ENCODE assay signal across 26 cellular contexts in genomic region chr16:4381935-4382794, GRCh38. TPM values are rescaled to one million over a fixed set of nuclear protein-coding genes. Genes with fewer than 3 reads are reported as not detected.
DNase-seq lines count a peak whose midpoint lies in the region; ATAC-seq, FAIRE-seq and TF ChIP-seq lines count a peak whose summit lies in the region.
"Had no signal": no experiment of that assay in that cellular context is flagged by ENCODE, and none has a peak within 500 bp of the region (broad histone marks: within the 10 kb centered on the region; RNA-seq: fewer than 3 reads in every experiment).

No MANE protein-coding gene starts in this region.

- peak overlapping the region; percentile 80 for H3K27ac Mint-ChIP-seq in CD4-positive, alpha-beta T cell
- H3K27ac Mint-ChIP-seq in IgD-negative memory B cell (peak overlapping the region in 2 of 3 donors; percentile 87), WTC11 (no peak overlapping the region)
- H3K27ac Mint-ChIP-seq: activated CD8-positive, alpha-beta T cell treated with anti-CD3 and anti-CD28 coated beads, Interleukin-2, amount 10 ng/mL, durations not matched to agents 7 days and 5 days had no signal

- H2BK120ac ChIP-seq in H1 (replicated peaks; ENCODE audit: low read depth, low read length), result no peak overlapping the region

- H3K79me1 ChIP-seq in H1 (ENCODE audit: low read depth, low read length), result 0 out of 2 replicates have a peak, but pooled peaks cover 3% of the 10 kb centered on the region

- no peak overlapping the region for H3K23ac ChIP-seq in H1 (ENCODE audit: insufficient read length)

- H4K8ac ChIP-seq in H1 (ENCODE audit: extremely low read depth, insufficient read depth, low read length), result no peak overlapping the region

- H2BK20ac ChIP-seq in H1 (ENCODE audit: low read length), result no peak overlapping the region

- FAIRE-seq in H1 (lab: Jason Lieb, UNC), result no peak
- FAIRE-seq: bronchial epithelial cell, GM18507, keratinocyte had no signal

- no peaks in the 10 kb centered on the region for H3K27me3 ChIP-seq in CD4-positive, alpha-beta T cell (ENCODE audit: control insufficient read depth, insufficient read depth, low read length)
- H3K27me3 ChIP-seq in H1 (replicated peaks in 1 of 4; ENCODE audit: control insufficient read depth in 3 of 4, extremely low read depth in 1 of 4, insufficient read depth in 3 of 4, low read length in 3 of 4), result no peaks in the 10 kb centered on the region
- H3K27me3 ChIP-seq in skeletal muscle tissue (ENCODE audit: control insufficient read depth in 3 of 3, insufficient read depth in 3 of 3, low read length in 3 of 3), result no peaks in the 10 kb centered on the region
- H3K27me3 ChIP-seq: foreskin keratinocyte had no signal

- peaks cover 81% of the 10 kb centered on the region for H3K36me3 Mint-ChIP-seq in CD4-positive, alpha-beta T cell (ENCODE audit: low read depth)
- H3K36me3 Mint-ChIP-seq in IgD-negative memory B cell (peaks cover 9% of the 10 kb centered on the region), WTC11 (no peaks in the 10 kb centered on the region)

- H3K9ac ChIP-seq in H1 (replicated peaks in 1 of 4; ENCODE audit: extremely low read depth in 1 of 4, low read depth in 3 of 4, low read length in 3 of 4), result no peak overlapping the region
- H3K9ac ChIP-seq in skeletal muscle tissue (ENCODE audit: low read depth in 1 of 3, low read length in 3 of 3), result peak overlapping the region in 2 of 3 donors; percentile 45 to 66

- H3K36me3 ChIP-seq in H1 (ENCODE audit: control insufficient read depth in 2 of 4, insufficient read depth in 4 of 4, low read length in 3 of 4) (peaks cover 0 to 18% (median 2%) of the 10 kb centered on the region in 4 experiments; a peak in 4 of 8 replicates), skeletal muscle tissue (ENCODE audit: control insufficient read depth in 3 of 3, insufficient read depth in 3 of 3, low read length in 3 of 3) (peaks cover 0 to 15% (median 3%) of the 10 kb centered on the region in 3 donors)

- H3K9me3 ChIP-seq in CD4-positive, alpha-beta T cell (ENCODE audit: control insufficient read depth, low read length), result no peaks in the 10 kb centered on the region
- H3K9me3 ChIP-seq in H1 (ENCODE audit: insufficient read depth in 2 of 2, low read depth in 1 of 2, low read length in 1 of 2), result no peaks in the 10 kb centered on the region
- no peaks in the 10 kb centered on the region for H3K9me3 ChIP-seq in skeletal muscle tissue (ENCODE audit: control insufficient read depth in 3 of 3, low read length in 3 of 3)

- no peak for DNase-seq in CD4-positive, alpha-beta T cell
- DNase-seq in H1 (ENCODE audit: low read depth in 1 of 2, low spot score in 2 of 2), result no peak
- DNase-seq in iPS-NIHi11 (ENCODE audit: low spot score), result no peak
- no peak for DNase-seq in activated CD8-positive, alpha-beta memory T cell treated with anti-CD3 and anti-CD28 coated beads, Interleukin-2, amount 50 U/mL, for 48 hours
- no peak for DNase-seq in WTC11 (ENCODE audit: low spot score)
- DNase-seq: activated CD8-positive, alpha-beta T cell treated with anti-CD3 and anti-CD28 coated beads, Interleukin-2, amount 10 ng/mL, durations not matched to agents 7 days and 5 days; activated naive CD4-positive, alpha-beta T cell; activated T-cell treated with anti-CD3 and anti-CD28 coated beads, Interleukin-2, amount 50 U/mL, for 1 hour; CD4-positive, alpha-beta memory T cell; DMS153; foreskin keratinocyte; HCEC 1CT; KG1; NCI-H187 treated with DMSO at 0.1 percent for 48 hours; NCI-H2227 treated with DMSO at 0.1 percent for 48 hours; NCI-H748 treated with DMSO at 0.1 percent for 48 hours; stimulated activated CD8-positive, alpha-beta memory T cell treated with anti-CD3 and anti-CD28 coated beads, Interleukin-4, amount 100 ng/mL, for 48 hours; T1000 had no signal

- H2BK12ac ChIP-seq in H1 (ENCODE audit: low read depth, low read length), result no peak overlapping the region; the same call in 1 of the 2 replicates

- no peak overlapping the region for H3K14ac ChIP-seq in H1 (ENCODE audit: insufficient read length)

- CTCF ChIA-PET in CD4-positive, alpha-beta T cell (lab: Charles Lee), result interaction anchor here (1.0 kb wide), 1 partner anchor 20 kb away, joined by 3 read pairs; no protein-coding TSS in a partner anchor
- CTCF ChIA-PET in H1 (lab: Charles Lee; ENCODE audit: partially characterized antibody), result interaction anchor here (1.0 to 24.8 kb wide), 7 partner anchors 9 to 120 kb away, joined by 3 to 659 read pairs (median 5); no protein-coding TSS in a partner anchor
- CTCF ChIA-PET in WTC11 (lab: Charles Lee), result interaction anchor here (1.0 to 11.7 kb wide), 7 partner anchors 9 to 728 kb away, joined by 3 to 273 read pairs (median 5); partner anchors contain the start of gene DNASE1

- no peak overlapping the region for H4K91ac ChIP-seq in H1 (replicated peaks; ENCODE audit: insufficient read length, low read length)

- no peak overlapping the region for H3K4ac ChIP-seq in H1 (replicated peaks; ENCODE audit: insufficient read length, low read depth, low read length)

- H3K27me3 Mint-ChIP-seq in CD4-positive, alpha-beta T cell, result no peaks in the 10 kb centered on the region
- H3K27me3 Mint-ChIP-seq in IgD-negative memory B cell (no peaks in the 10 kb centered on the region), WTC11 (ENCODE audit: low read depth) (no peaks in the 10 kb centered on the region)
- H3K27me3 Mint-ChIP-seq: CD4-positive, alpha-beta memory T cell had no signal

- no peak overlapping the region for H3K27ac ChIP-seq in CD4-positive, alpha-beta T cell (ENCODE audit: low read depth, low read length)
- no peak overlapping the region; the same call in 1 of the 2 replicates for H3K27ac ChIP-seq in H1 (ENCODE audit: low read depth, low read length)
- peak overlapping the region; percentile 44 for H3K27ac ChIP-seq in skeletal muscle tissue (ENCODE audit: low read depth, low read length)
- H3K27ac ChIP-seq: epithelial cell of prostate, foreskin keratinocyte had no signal

- peak overlapping the region; percentile 56 for H3K4me3 Mint-ChIP-seq in CD4-positive, alpha-beta T cell
- H3K4me3 Mint-ChIP-seq in IgD-negative memory B cell (peak overlapping the region in 1 of 4 donors; percentile 28), WTC11 (no peak overlapping the region)
- H3K4me3 Mint-ChIP-seq: activated CD8-positive, alpha-beta T cell treated with anti-CD3 and anti-CD28 coated beads, Interleukin-2, amount 10 ng/mL, durations not matched to agents 7 days and 5 days; CD4-positive, alpha-beta memory T cell had no signal

- intact Hi-C loops in CD4-positive, alpha-beta T cell (cut with DNase I, micrococcal nuclease), result no loop called here

- H2BK5ac ChIP-seq in H1 (ENCODE audit: low read depth, low read length), result peak overlapping the region; percentile 60; the same call in 1 of the 2 replicates

- 95% methylated on average over 47 of the region's 55 CpGs; no CpG with 5 or more reads in 1 of the 2 experiments for WGBS in H1 (ENCODE audit: extremely low coverage in 1 of 2, insufficient coverage in 1 of 2, insufficient read length in 1 of 2, insufficient replicate concordance in 2 of 2, low coverage in 1 of 2, low lambda C conversion rate in 2 of 2, missing lambda C conversion rate in 1 of 2), 2 experiments

- peaks cover 0 to 22% (median 19%) of the 10 kb centered on the region in 4 experiments; a peak in 5 of 7 replicates for H3K4me1 ChIP-seq in H1 (replicated peaks in 1 of 4; ENCODE audit: control insufficient read depth in 3 of 4, insufficient read depth in 4 of 4, low read length in 3 of 4)
- H3K4me1 ChIP-seq in skeletal muscle tissue (ENCODE audit: control insufficient read depth in 3 of 3, insufficient read depth in 3 of 3, low read length in 3 of 3), result peaks cover 37 to 54% (median 49%) of the 10 kb centered on the region in 3 donors
- H3K4me1 ChIP-seq: foreskin keratinocyte had no signal

- H2BK15ac ChIP-seq in H1 (ENCODE audit: low read length), result no peak overlapping the region

- TF ChIP-seq RAD21 in H1 (IDR thresholded peaks at IDR 0.05 in 1 of 2, conservative IDR thresholded peaks at IDR 0.05 in 1 of 2; ENCODE audit: low read depth in 2 of 2, low read length in 2 of 2), result no peak

- no peak for TF ChIP-seq CTCF in CD4-positive, alpha-beta T cell (IDR thresholded peaks at IDR 0.05)
- TF ChIP-seq CTCF in H1 (IDR thresholded peaks at IDR 0.05; ENCODE audit: control extremely low read depth in 1 of 3, insufficient read depth in 1 of 3, low read depth in 1 of 3, low read length in 3 of 3), result no peak
- TF ChIP-seq CTCF in WTC11 (IDR thresholded peaks at IDR 0.05), result no peak

- peaks cover 8% of the 10 kb centered on the region for H3K4me1 Mint-ChIP-seq in CD4-positive, alpha-beta T cell (ENCODE audit: low read depth)
- no peaks in the 10 kb centered on the region for H3K4me1 Mint-ChIP-seq in IgD-negative memory B cell
- peaks cover 20% of the 10 kb centered on the region for H3K4me1 Mint-ChIP-seq in WTC11

- peak; percentile 2 for ATAC-seq in CD4-positive, alpha-beta T cell (ENCODE audit: poor library complexity)
- ATAC-seq in HG03469 (IDR thresholded peaks at IDR 0.05; ENCODE audit: unreplicated experiment), result no peak
- ATAC-seq in WTC11, result no peak
- ATAC-seq: activated CD8-positive, alpha-beta T cell treated with anti-CD3 and anti-CD28 coated beads, Interleukin-2, amount 10 ng/mL, durations not matched to agents 7 days and 5 days; foreskin keratinocyte; sciatic nerve had no signal

- H3K4me3 ChIP-seq in H1 (ENCODE audit: extremely low read depth in 1 of 4, insufficient read depth in 2 of 4, low read depth in 3 of 4, low read length in 4 of 4), result no peak overlapping the region
- peak overlapping the region in 2 of 3 donors; percentile 36 to 49 for H3K4me3 ChIP-seq in skeletal muscle tissue (ENCODE audit: low read length in 3 of 3)

- no peaks in the 10 kb centered on the region for H3K9me3 Mint-ChIP-seq in CD4-positive, alpha-beta T cell
- H3K9me3 Mint-ChIP-seq in IgD-negative memory B cell, result no peaks in the 10 kb centered on the region
- H3K9me3 Mint-ChIP-seq in WTC11, result no peaks in the 10 kb centered on the region

- no peak overlapping the region for H2AFZ ChIP-seq in H1 (ENCODE audit: low read length)

- H3K23me2 ChIP-seq in H1 (ENCODE audit: low read depth, low read length), result no peaks in the 10 kb centered on the region

- POLR2A ChIA-PET in CD4-positive, alpha-beta T cell (lab: Charles Lee), result no interaction called here
- POLR2A ChIA-PET in H1 (lab: Charles Lee; ENCODE audit: partially characterized antibody) (interaction anchor here (0.9 to 11.9 kb wide), 9 partner anchors 4 to 44 kb away, joined by 3 to 223 read pairs (median 5); partner anchors contain the start of gene VASN), WTC11 (lab: Charles Lee) (interaction anchor here (0.6 to 1.5 kb wide), 3 partner anchors 9 to 11 kb away, joined by 3 read pairs; no protein-coding TSS in a partner anchor)

- no peak overlapping the region for H3K4me2 ChIP-seq in H1 (ENCODE audit: insufficient read depth in 1 of 2, low read depth in 2 of 2, low read length in 2 of 2)

- TF ChIP-seq POLR2A in H1 (IDR thresholded peaks at IDR 0.05; ENCODE audit: control extremely low read depth in 1 of 2, low read depth in 2 of 2, low read length in 2 of 2), result no peak

- H3K18ac ChIP-seq in H1 (ENCODE audit: extremely low read depth, low read length), result no peak overlapping the region

- H2AK5ac ChIP-seq in H1 (ENCODE audit: low read depth, low read length), result no peak overlapping the region

- H3K79me2 ChIP-seq in H1 (ENCODE audit: control insufficient read depth in 1 of 2, insufficient read depth in 2 of 2, low read length in 2 of 2), result no peaks in the 10 kb centered on the region; a peak in 1 of 4 replicates

- peaks cover 5 to 18% of the 10 kb centered on the region in 2 experiments for H4K20me1 ChIP-seq in H1 (replicated peaks in 1 of 2; ENCODE audit: control insufficient read depth in 1 of 2, insufficient read depth in 2 of 2, low read length in 2 of 2)

- no peak for TF ChIP-seq EP300 in H1 (IDR thresholded peaks at IDR 0.05; ENCODE audit: borderline replicate concordance in 1 of 2, low read depth in 2 of 2, low read length in 2 of 2)

- no peak overlapping the region for H4K5ac ChIP-seq in H1 (ENCODE audit: insufficient read length, low read depth, low read length)

- no peak overlapping the region for H3K56ac ChIP-seq in H1 (replicated peaks; ENCODE audit: insufficient read length, low read depth, low read length)

RNA-seq across cellular contexts. Expression of gene VASN, which starts 10.5 kb away (rescaled TPM):
- total RNA-seq in CD4-positive, alpha-beta T cell, result under 1 TPM; 0.70 to 0.77 TPM
- polyA plus RNA-seq in IgD-negative memory B cell (0.45 TPM), H1 (2011; rRNA removed) (11.3 and 25.2 TPM in 2 replicates)
- 9.6 and 10.1 TPM in 2 replicates for total RNA-seq in H1 (2021; fragmentation: NEBNext Ultra II Directional; extraction: Animal tissue kit (Norgen Biotek cat#: 25700))
- polyA plus RNA-seq in H1 (2011; cell fraction: cytosol; rRNA removed), result 7.2 TPM
- 15.2 TPM for polyA plus RNA-seq in H1 (2011; cell fraction: nucleus; rRNA removed)
- 3.4 to 8.6 TPM (median 7.8 TPM) in 4 replicates for polyA plus RNA-seq in H1 (2012, experiment 1 of 2)
- 6.1 TPM for polyA plus RNA-seq in H1 (2012, experiment 2 of 2)
- polyA plus RNA-seq in H1 (2013, experiment 1 of 2), result 16.7 TPM
- polyA plus RNA-seq in H1 (2013, experiment 2 of 2), result 14.5 TPM
- polyA minus RNA-seq in H1 (2011; rRNA and poly(A)+ RNA removed), result 3.4 and 4.5 TPM in 2 replicates
- polyA minus RNA-seq in H1 (2011; cell fraction: cytosol; rRNA and poly(A)+ RNA removed), result 11.4 TPM
- 22.5 TPM for polyA minus RNA-seq in H1 (2011; cell fraction: nucleus; rRNA and poly(A)+ RNA removed)
- total RNA-seq in skeletal muscle tissue (13.0 TPM), WTC11 (2021) (8.0 to 9.1 TPM (median 8.3 TPM) in 3 replicates)
- total RNA-seq: activated CD8-positive, alpha-beta T cell treated with anti-CD3 and anti-CD28 coated beads, Interleukin-2, amount 10 ng/mL, durations not matched to agents 7 days and 5 days had no signal

RNA-seq across cellular contexts. Expression of gene PAM16, which starts 31.0 kb away (rescaled TPM):
- 10 to 100 TPM; 24.9 to 26.8 TPM for total RNA-seq in CD4-positive, alpha-beta T cell
- polyA plus RNA-seq in IgD-negative memory B cell (40.4 TPM), H1 (2011; rRNA removed) (198 and 228 TPM in 2 replicates)
- total RNA-seq in H1 (2021; fragmentation: NEBNext Ultra II Directional; extraction: Animal tissue kit (Norgen Biotek cat#: 25700)), result 78.3 and 84.4 TPM in 2 replicates
- polyA plus RNA-seq in H1 (2011; cell fraction: cytosol; rRNA removed), result 154 TPM
- 131 TPM for polyA plus RNA-seq in H1 (2011; cell fraction: nucleus; rRNA removed)
- polyA plus RNA-seq in H1 (2012, experiment 1 of 2), result 57.3 to 96.0 TPM (median 90.9 TPM) in 4 replicates
- polyA plus RNA-seq in H1 (2012, experiment 2 of 2), result 222 TPM
- polyA plus RNA-seq in H1 (2013, experiment 1 of 2), result 161 TPM
- 151 TPM for polyA plus RNA-seq in H1 (2013, experiment 2 of 2)
- 12.3 and 15.6 TPM in 2 replicates for polyA minus RNA-seq in H1 (2011; rRNA and poly(A)+ RNA removed)
- polyA minus RNA-seq in H1 (2011; cell fraction: cytosol; rRNA and poly(A)+ RNA removed), result 31.5 TPM
- 32.7 TPM for polyA minus RNA-seq in H1 (2011; cell fraction: nucleus; rRNA and poly(A)+ RNA removed)
- total RNA-seq in skeletal muscle tissue (32.9 TPM), WTC11 (2021) (87.2 to 93.7 TPM (median 88.9 TPM) in 3 replicates)

RNA-seq across cellular contexts. Expression of gene CORO7, which starts 34.2 kb away (rescaled TPM):
- 100 to 1,000 TPM; 801 to 805 TPM for total RNA-seq in CD4-positive, alpha-beta T cell
- 108 TPM for polyA plus RNA-seq in IgD-negative memory B cell
- total RNA-seq in H1 (2021; fragmentation: NEBNext Ultra II Directional; extraction: Animal tissue kit (Norgen Biotek cat#: 25700)), result 25.8 and 29.8 TPM in 2 replicates
- 25.2 and 45.7 TPM in 2 replicates for polyA plus RNA-seq in H1 (2011; rRNA removed)
- polyA plus RNA-seq in H1 (2011; cell fraction: cytosol; rRNA removed), result 17.6 TPM
- 150 TPM for polyA plus RNA-seq in H1 (2011; cell fraction: nucleus; rRNA removed)
- 11.3 to 25.2 TPM (median 22.8 TPM) in 4 replicates for polyA plus RNA-seq in H1 (2012, experiment 1 of 2)
- 17.0 TPM for polyA plus RNA-seq in H1 (2012, experiment 2 of 2)
- polyA plus RNA-seq in H1 (2013, experiment 1 of 2), result 17.4 TPM
- polyA plus RNA-seq in H1 (2013, experiment 2 of 2), result 20.0 TPM
- 11.4 and 17.1 TPM in 2 replicates for polyA minus RNA-seq in H1 (2011; rRNA and poly(A)+ RNA removed)
- polyA minus RNA-seq in H1 (2011; cell fraction: cytosol; rRNA and poly(A)+ RNA removed), result 25.4 TPM
- polyA minus RNA-seq in H1 (2011; cell fraction: nucleus; rRNA and poly(A)+ RNA removed), result 43.3 TPM
- total RNA-seq in skeletal muscle tissue, result 14.6 TPM
- 36.7 to 45.5 TPM (median 38.6 TPM) in 3 replicates for total RNA-seq in WTC11 (2021)

RNA-seq across cellular contexts. Expression of gene DNAJA3, which starts 43.5 kb away (rescaled TPM):
- total RNA-seq in CD4-positive, alpha-beta T cell, result 10 to 100 TPM; 17.2 to 18.8 TPM
- polyA plus RNA-seq in IgD-negative memory B cell, result 42.7 TPM
- total RNA-seq in H1 (2021; fragmentation: NEBNext Ultra II Directional; extraction: Animal tissue kit (Norgen Biotek cat#: 25700)), result 58.0 and 59.1 TPM in 2 replicates
- polyA plus RNA-seq in H1 (2011; rRNA removed), result 37.3 and 50.5 TPM in 2 replicates
- 61.8 TPM for polyA plus RNA-seq in H1 (2011; cell fraction: cytosol; rRNA removed)
- 77.6 TPM for polyA plus RNA-seq in H1 (2011; cell fraction: nucleus; rRNA removed)
- 45.8 to 52.6 TPM (median 51.0 TPM) in 4 replicates for polyA plus RNA-seq in H1 (2012, experiment 1 of 2)
- 44.6 TPM for polyA plus RNA-seq in H1 (2012, experiment 2 of 2)
- polyA plus RNA-seq in H1 (2013, experiment 1 of 2), result 54.7 TPM
- polyA plus RNA-seq in H1 (2013, experiment 2 of 2), result 50.1 TPM
- polyA minus RNA-seq in H1 (2011; rRNA and poly(A)+ RNA removed), result 27.9 and 41.1 TPM in 2 replicates
- polyA minus RNA-seq in H1 (2011; cell fraction: cytosol; rRNA and poly(A)+ RNA removed), result 23.5 TPM
- polyA minus RNA-seq in H1 (2011; cell fraction: nucleus; rRNA and poly(A)+ RNA removed), result 39.4 TPM
- 35.5 TPM for total RNA-seq in skeletal muscle tissue
- 54.8 to 64.1 TPM (median 56.0 TPM) in 3 replicates for total RNA-seq in WTC11 (2021)

Comparison
In these comparisons a context has a peak if more than half of its experiments do, and no peak if none do; other contexts are left out.
1. H3K4me3 ChIP-seq: peak in skeletal muscle tissue (2 of 3); none in H1 (0 of 4).
2. H3K9ac ChIP-seq: peak in skeletal muscle tissue (2 of 3); none in H1 (0 of 4).
3. RNA of gene CORO7, which starts 34.2 kb away (total RNA-seq): 801 to 805 TPM in CD4-positive, alpha-beta T cell; 36.7 to 45.5 TPM in WTC11, 25.8 to 29.8 TPM in H1 and 14.6 TPM in skeletal muscle tissue (single experiment); every median in the first group is over 10 times any median in the second.